ENCODE assay signal across 8 cellular contexts in genomic region chr5:155616779-155617392, GRCh38.
A peak's percentile ranks its signal among the peaks of the same experiment; 100 is the strongest.
DNase-seq lines count a peak whose midpoint lies in the region; ATAC-seq, FAIRE-seq and TF ChIP-seq lines count a peak whose summit lies in the region.

No MANE protein-coding gene starts in this region.

- H3K4me2 ChIP-seq in A549: no peak overlapping the region

- peak; percentile 89 to 92 for TF ChIP-seq RAD21 in A549 (conservative IDR thresholded peaks at IDR 0.05 in 1 of 2, IDR thresholded peaks at IDR 0.05 in 1 of 2)

- 36% methylated on average over 4 of the region's 4 CpGs for WGBS in A549 (ENCODE audit: missing lambda C conversion rate)

- H3K4me3 ChIP-seq in A549 (no peak overlapping the region), Panc1 (ENCODE audit: low read depth in 2 of 2, low read length in 2 of 2) (no peak overlapping the region), astrocyte of the cerebellum (ENCODE audit: low read depth, low read length) (no peak overlapping the region)

- ATAC-seq in A549: peak; percentile 64 to 83; a peak in 3 of 6 replicates
- ATAC-seq in HG02885 (IDR thresholded peaks at IDR 0.05; ENCODE audit: poor library complexity, unreplicated experiment): peak; percentile 84
- ATAC-seq in Panc1: no peak

- POLR2A ChIA-PET in A549 (lab: Yijun Ruan, JAX): no interaction called here
- POLR2A ChIA-PET in Panc1 (lab: Charles Lee): no interaction called here

- intact Hi-C loops in Panc1 (cut with micrococcal nuclease; ENCODE audit: unreplicated experiment): no loop called here

- H3K36me3 ChIP-seq in Panc1 (ENCODE audit: control insufficient read depth, insufficient read depth, low read length): no peaks in the 10 kb centered on the region

- TF ChIP-seq EP300 in A549 (IDR thresholded peaks at IDR 0.05): no peak

- no peak for FAIRE-seq in A549 (lab: Jason Lieb, UNC)

- TF ChIP-seq POLR2A in A549 (IDR thresholded peaks at IDR 0.05; ENCODE audit: low read length): no peak

- no TSS peak for BruUV-seq in Panc1 (replicated peaks; lab: Mats Ljungman, UMichigan)

- DNase-seq in A549 (ENCODE audit: low read depth in 1 of 2, low spot score in 1 of 2) (peak; percentile 43 to 52), Panc1 (ENCODE audit: low read depth, low spot score) (no peak), astrocyte of the cerebellum (ENCODE audit: low read depth) (no peak), islet precursor cell (peak; percentile 67), DMS153 treated with DMSO at 0.1 percent for 48 hours (lab: John Stamatoyannopoulos, UW; ENCODE audit: unreplicated experiment) (no peak)
- DNase-seq in stimulated activated CD8-positive, alpha-beta memory T cell treated with anti-CD3 and anti-CD28 coated beads, Interleukin-4, amount 100 ng/mL, for 24 hours (ENCODE audit: low read depth): peak; percentile 24

- H3K27me3 ChIP-seq in Panc1 (ENCODE audit: control insufficient read depth, insufficient read depth, low read length): no peaks in the 10 kb centered on the region

- CTCF ChIA-PET in A549 (lab: Yijun Ruan, JAX) (interaction anchor here (0.7 to 1.3 kb wide), 4 partner anchors 9 to 1113 kb away, joined by 3 to 4 read pairs (median 3); no protein-coding TSS in a partner anchor), Panc1 (lab: Charles Lee) (no interaction called here)

- in situ Hi-C loops in Panc1 (cut with HindIII; ENCODE audit: low pct_unique_long_range_greater_than_20kb, low sequenced_read_pairs) (no loop called here), astrocyte of the cerebellum (cut with HindIII; ENCODE audit: low sequenced_read_pairs) (no loop called here)

- H3K9me3 ChIP-seq in A549 (no peaks in the 10 kb centered on the region), Panc1 (ENCODE audit: control insufficient read depth, insufficient read depth, low read depth, low read length) (no peaks in the 10 kb centered on the region)

- TF ChIP-seq CTCF in A549 (IDR thresholded peaks at IDR 0.05): peak; percentile 76
- TF ChIP-seq CTCF in GM12872 (IDR thresholded peaks at IDR 0.05; ENCODE audit: insufficient read depth, low read depth, low read length): peak; percentile 83
- TF ChIP-seq CTCF in Panc1 (IDR thresholded peaks at IDR 0.05): peak; percentile 78
- peak; percentile 81 for TF ChIP-seq CTCF in astrocyte of the cerebellum (IDR thresholded peaks at IDR 0.05; ENCODE audit: low read depth, low read length, missing control alignments)

- H3K4me1 ChIP-seq in A549 (0 out of 3 replicates have a peak, but pooled peaks cover 4% of the 10 kb centered on the region), Panc1 (ENCODE audit: control insufficient read depth, insufficient read depth, low read length) (no peaks in the 10 kb centered on the region)

- H3K27ac ChIP-seq in A549 (no peak overlapping the region), Panc1 (ENCODE audit: low read length) (no peak overlapping the region)

TF ChIP-seq in A549, 52 proteins besides CTCF, POLR2A, EP300 and RAD21:
- TF ChIP-seq TFCP2L1 (CRISPR knock-in tag; IDR thresholded peaks at IDR 0.05): no peak
- TF ChIP-seq NFE2L2 (conservative IDR thresholded peaks at IDR 0.05; ENCODE audit: low read length): no peak
- TF ChIP-seq SMC3 (IDR thresholded peaks at IDR 0.05): peak; percentile 84

Comparison
In these comparisons a context has a peak if more than half of its experiments do, and no peak if none do; other contexts are left out.
1. DNase-seq: peak in A549 (2 of 2), islet precursor cell (single experiment) and stimulated activated CD8-positive, alpha-beta memory T cell treated with anti-CD3 and anti-CD28 coated beads, Interleukin-4, amount 100 ng/mL, for 24 hours (single experiment); none in Panc1 (single experiment), astrocyte of the cerebellum (single experiment) and DMS153 treated with DMSO at 0.1 percent for 48 hours (single experiment).
2. Peak in every context shown above with its lines, with median percentiles within 50 percentile points of each other: CTCF ChIP-seq.